1 cellular context compared by ENCODE assay signal in genomic region chr2:73718851-73719621, GRCh38.
TF ChIP-seq lines count a peak whose summit lies in the region.

No MANE protein-coding gene starts in this region.

TF ChIP-seq in HepG2, 621 proteins besides CTCF, POLR2A, EP300 and RAD21 (continued from another document):
- TF ChIP-seq ZNF614 (CRISPR knock-in tag; IDR thresholded peaks at IDR 0.05; ENCODE audit: borderline replicate concordance) (no peak), HNRNPUL1 (IDR thresholded peaks at IDR 0.05; ENCODE audit: low read depth, low read length) (no peak), ARNT (IDR thresholded peaks at IDR 0.05) (no peak)
